ENCODE assay signal across 8 cellular contexts in genomic region chr2:227325824-227326195, GRCh38. TPM values are rescaled to one million over a fixed set of nuclear protein-coding genes. Genes with fewer than 3 reads are reported as not detected.
DNase-seq lines count a peak whose midpoint lies in the region; ATAC-seq and TF ChIP-seq lines count a peak whose summit lies in the region.

No MANE protein-coding gene starts in this region.

- H3K27ac Mint-ChIP-seq in CD4-positive, alpha-beta memory T cell = peak overlapping the region; percentile 91 to 98 (median 96)
- H3K27ac Mint-ChIP-seq in activated T-helper 17 cell treated with anti-CD3 and anti-CD28 coated beads, Interleukin-2, amount 50 U/mL, for 72 hours = peak overlapping the region; percentile 90
- peak overlapping the region; percentile 92 for H3K27ac Mint-ChIP-seq in osteocyte (ENCODE audit: unreplicated experiment)

- peak in 1 of 5 donors; percentile 40 for DNase-seq in CD4-positive, alpha-beta memory T cell
- DNase-seq in GM19238 (ENCODE audit: insufficient read length, low spot score) (peak; percentile 13), HuH-7 (ENCODE audit: low spot score) (peak; percentile 36), head of caudate nucleus (peak in 41 of 42 donors; percentile 7 to 74 (median 43)), osteocyte (ENCODE audit: extremely low spot score, unreplicated experiment) (no peak), GOT3 (lab: John Stamatoyannopoulos, UW) (no peak), LoVo (ENCODE audit: low spot score) (no peak)

- POLR2A ChIA-PET in CD4-positive, alpha-beta memory T cell (lab: Charles Lee; ENCODE audit: partially characterized antibody) = interaction anchor here (1.7 to 2.1 kb wide), 2 partner anchors 10 to 24 kb away, joined by 6 to 7 read pairs; no protein-coding TSS in a partner anchor

- intact Hi-C loops in CD4-positive, alpha-beta memory T cell (cut with micrococcal nuclease) = loop anchor here (1.0 to 5.0 kb wide), 4 partner anchors 89 to 535 kb away; partner anchors contain the start of gene RHBDD1
- intact Hi-C loops in head of caudate nucleus (cut with DNase I) = loop anchor here (5.0 kb wide), 1 partner anchor 146 kb away; the partner anchor contains the start of gene AGFG1

- peaks cover 30% of the 10 kb centered on the region for H3K4me1 ChIP-seq in CD4-positive, alpha-beta memory T cell (ENCODE audit: insufficient read depth, low read length)

- H3K9me3 ChIP-seq in CD4-positive, alpha-beta memory T cell (ENCODE audit: control insufficient read depth in 1 of 2, low read length in 2 of 2) = no peaks in the 10 kb centered on the region

- peak overlapping the region; percentile 84 for H3K27ac ChIP-seq in CD4-positive, alpha-beta memory T cell (ENCODE audit: low read depth, low read length)

- CTCF ChIA-PET in CD4-positive, alpha-beta memory T cell (lab: Charles Lee; ENCODE audit: partially characterized antibody) = no interaction called here

- peaks cover 21 to 59% (median 37%) of the 10 kb centered on the region in 4 donors for H3K4me1 Mint-ChIP-seq in CD4-positive, alpha-beta memory T cell
- peaks cover 14% of the 10 kb centered on the region for H3K4me1 Mint-ChIP-seq in activated T-helper 17 cell treated with anti-CD3 and anti-CD28 coated beads, Interleukin-2, amount 50 U/mL, for 72 hours
- H3K4me1 Mint-ChIP-seq in osteocyte (ENCODE audit: unreplicated experiment) = peaks cover 25% of the 10 kb centered on the region

- H3K27me3 ChIP-seq in CD4-positive, alpha-beta memory T cell (ENCODE audit: insufficient read depth, low read length) = no peaks in the 10 kb centered on the region

- peaks cover 0 to 3% (median 0%) of the 10 kb centered on the region in 8 donors for H3K9me3 Mint-ChIP-seq in CD4-positive, alpha-beta memory T cell
- no peaks in the 10 kb centered on the region for H3K9me3 Mint-ChIP-seq in activated T-helper 17 cell treated with anti-CD3 and anti-CD28 coated beads, Interleukin-2, amount 50 U/mL, for 72 hours
- peaks cover 11% of the 10 kb centered on the region for H3K9me3 Mint-ChIP-seq in osteocyte (ENCODE audit: unreplicated experiment)

- ATAC-seq in activated T-helper 17 cell treated with anti-CD3 and anti-CD28 coated beads, Interleukin-2, amount 50 U/mL, for 72 hours (replicated peaks) = no peak

- no peaks in the 10 kb centered on the region for H3K27me3 Mint-ChIP-seq in CD4-positive, alpha-beta memory T cell
- H3K27me3 Mint-ChIP-seq in activated T-helper 17 cell treated with anti-CD3 and anti-CD28 coated beads, Interleukin-2, amount 50 U/mL, for 72 hours = peaks cover 5% of the 10 kb centered on the region
- no peaks in the 10 kb centered on the region for H3K27me3 Mint-ChIP-seq in osteocyte (ENCODE audit: unreplicated experiment)

- TF ChIP-seq CTCF in osteocyte (IDR thresholded peaks at IDR 0.05) = no peak

- peak overlapping the region; percentile 95 to 97 (median 96) for H3K4me3 Mint-ChIP-seq in CD4-positive, alpha-beta memory T cell
- H3K4me3 Mint-ChIP-seq in activated T-helper 17 cell treated with anti-CD3 and anti-CD28 coated beads, Interleukin-2, amount 50 U/mL, for 72 hours = peak overlapping the region; percentile 94
- peak overlapping the region; percentile 90 for H3K4me3 Mint-ChIP-seq in osteocyte (ENCODE audit: unreplicated experiment)

- no peaks in the 10 kb centered on the region for H3K36me3 ChIP-seq in CD4-positive, alpha-beta memory T cell (ENCODE audit: insufficient read depth, low read length)

- peak overlapping the region; percentile 85 to 91 for H3K4me3 ChIP-seq in CD4-positive, alpha-beta memory T cell (ENCODE audit: low read length in 2 of 2)

- H3K36me3 Mint-ChIP-seq in CD4-positive, alpha-beta memory T cell = peaks cover 10 to 23% of the 10 kb centered on the region in 2 donors
- peaks cover 28% of the 10 kb centered on the region for H3K36me3 Mint-ChIP-seq in activated T-helper 17 cell treated with anti-CD3 and anti-CD28 coated beads, Interleukin-2, amount 50 U/mL, for 72 hours (ENCODE audit: low read depth)
- H3K36me3 Mint-ChIP-seq in osteocyte (ENCODE audit: unreplicated experiment) = peaks cover 5% of the 10 kb centered on the region

RNA-seq across cellular contexts. Expression of gene MFF, which starts 0.8 kb away (rescaled TPM):
- 10 to 100 TPM; 58.0 to 64.3 TPM for total RNA-seq in CD4-positive, alpha-beta memory T cell
- 100 to 1,000 TPM; 123 to 159 TPM for polyA plus RNA-seq in CD4-positive, alpha-beta memory T cell
- total RNA-seq in activated T-helper 17 cell treated with anti-CD3 and anti-CD28 coated beads, Interleukin-2, amount 50 U/mL, for 72 hours = 10 to 100 TPM; 75.9 to 77.9 TPM
- 83.4 and 87.2 TPM in 2 replicates for total RNA-seq in osteocyte

RNA-seq across cellular contexts. Expression of gene TM4SF20, which starts 53.3 kb away (rescaled TPM):
- total RNA-seq in CD4-positive, alpha-beta memory T cell = not detected
- polyA plus RNA-seq in CD4-positive, alpha-beta memory T cell = not detected
- total RNA-seq in activated T-helper 17 cell treated with anti-CD3 and anti-CD28 coated beads, Interleukin-2, amount 50 U/mL, for 72 hours = not detected
- not detected in 2 replicates for total RNA-seq in osteocyte

Comparison
In these comparisons a context has a peak if more than half of its experiments do, and no peak if none do; other contexts are left out.
1. DNase-seq: peak in GM19238 (single experiment), HuH-7 (single experiment) and head of caudate nucleus (41 of 42); none in osteocyte (single experiment), GOT3 (single experiment) and LoVo (single experiment).
2. Peak in every context shown above with its lines, with median percentiles within 50 percentile points of each other: H3K27ac Mint-ChIP-seq and H3K4me3 Mint-ChIP-seq.